11 cellular contexts compared by ENCODE assay signal in the genomic region with DNA sequence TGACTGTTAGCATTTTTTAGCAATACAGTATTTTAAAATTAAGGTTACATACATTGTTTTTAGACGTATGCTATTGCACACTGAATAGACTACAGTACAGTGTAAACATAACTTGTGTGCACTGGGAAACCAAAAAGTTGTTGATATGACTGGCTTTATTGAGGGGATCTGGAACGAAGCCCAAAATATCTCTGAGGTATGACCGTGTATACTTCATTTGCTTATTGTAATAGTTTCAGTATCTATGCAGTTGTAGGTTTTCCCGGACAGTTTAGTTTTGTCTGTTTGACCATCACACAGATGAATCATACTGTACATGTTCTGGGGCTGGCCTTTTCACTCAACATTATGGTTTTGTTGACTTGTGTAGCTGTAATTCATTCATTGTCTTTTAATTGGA. TPM values are rescaled to one million over a fixed set of nuclear protein-coding genes. Genes with fewer than 3 reads are reported as not detected.
DNase-seq lines count a peak whose midpoint lies in the region; ATAC-seq and TF ChIP-seq lines count a peak whose summit lies in the region.
"Had no signal": no experiment of that assay in that cellular context is flagged by ENCODE, and none has a peak within 500 bp of the region (broad histone marks: within the 10 kb centered on the region; RNA-seq: fewer than 3 reads in every experiment).

No MANE protein-coding gene starts in this region.

- TF ChIP-seq POLR2A in breast epithelium (IDR thresholded peaks at IDR 0.05): no peak

- H3K4me3 ChIP-seq in breast epithelium (no peak overlapping the region), psoas muscle (no peak overlapping the region)
- H3K4me3 ChIP-seq in CD4-positive, alpha-beta memory T cell (ENCODE audit: low read length in 2 of 2): no peak overlapping the region
- H3K4me3 ChIP-seq: sigmoid colon had no signal

- BruUV-seq in MCF 10A (replicated peaks; lab: Mats Ljungman, UMichigan): no TSS peak

- H3K4me1 Mint-ChIP-seq in MCF 10A (ENCODE audit: insufficient read depth, unreplicated experiment): peaks cover 15% of the 10 kb centered on the region
- peaks cover 8% of the 10 kb centered on the region for H3K4me1 Mint-ChIP-seq in activated B cell treated with CpG ODN at 0.5 μM for 24 hours
- H3K4me1 Mint-ChIP-seq in CD4-positive, alpha-beta memory T cell: no peaks in the 10 kb centered on the region
- H3K4me1 Mint-ChIP-seq: immature natural killer cell had no signal

- 60 to 67% (median 60%) methylated on average over 4 of the region's 4 CpGs for WGBS in psoas muscle, 3 donors

- H3K4me3 Mint-ChIP-seq in MCF 10A (ENCODE audit: unreplicated experiment) (no peak overlapping the region), activated B cell treated with CpG ODN at 0.5 μM for 24 hours (no peak overlapping the region)
- H3K4me3 Mint-ChIP-seq in CD4-positive, alpha-beta memory T cell: no peak overlapping the region
- H3K4me3 Mint-ChIP-seq: immature natural killer cell had no signal

- peak; percentile 40 for DNase-seq in MCF 10A (ENCODE audit: unreplicated experiment)
- DNase-seq in breast epithelium (ENCODE audit: low spot score in 2 of 2): no peak
- DNase-seq in activated B cell treated with CpG ODN at 0.5 μM for 24 hours: no peak
- no peak for DNase-seq in NCI-H1694 (lab: John Stamatoyannopoulos, UW)
- DNase-seq in psoas muscle: no peak
- DNase-seq in NCI-H345 treated with DMSO at 0.1 percent for 48 hours (lab: John Stamatoyannopoulos, UW; ENCODE audit: unreplicated experiment): no peak
- no peak for DNase-seq in CD4-positive, alpha-beta memory T cell
- DNase-seq: immature natural killer cell, NCI-H187, sigmoid colon had no signal

- no peaks in the 10 kb centered on the region for H3K9me3 ChIP-seq in breast epithelium
- H3K9me3 ChIP-seq in psoas muscle: no peaks in the 10 kb centered on the region
- no peaks in the 10 kb centered on the region for H3K9me3 ChIP-seq in CD4-positive, alpha-beta memory T cell (ENCODE audit: control insufficient read depth in 1 of 2, low read length in 2 of 2)
- H3K9me3 ChIP-seq: sigmoid colon had no signal

- H3K27ac Mint-ChIP-seq in MCF 10A (ENCODE audit: low read depth, unreplicated experiment) (no peak overlapping the region), activated B cell treated with CpG ODN at 0.5 μM for 24 hours (no peak overlapping the region)
- H3K27ac Mint-ChIP-seq in CD4-positive, alpha-beta memory T cell: no peak overlapping the region
- H3K27ac Mint-ChIP-seq: immature natural killer cell had no signal

- H3K9me3 Mint-ChIP-seq in MCF 10A (ENCODE audit: unreplicated experiment) (no peaks in the 10 kb centered on the region), activated B cell treated with CpG ODN at 0.5 μM for 24 hours (no peaks in the 10 kb centered on the region)
- peaks cover 0 to 2% (median 0%) of the 10 kb centered on the region in 8 donors for H3K9me3 Mint-ChIP-seq in CD4-positive, alpha-beta memory T cell
- H3K9me3 Mint-ChIP-seq: immature natural killer cell had no signal

- H3K27me3 ChIP-seq in breast epithelium (no peaks in the 10 kb centered on the region), psoas muscle (ENCODE audit: insufficient read depth in 3 of 3, low read length in 2 of 3) (peaks cover 0 to 5% (median 0%) of the 10 kb centered on the region in 3 donors)
- H3K27me3 ChIP-seq in CD4-positive, alpha-beta memory T cell (ENCODE audit: insufficient read depth, low read length): no peaks in the 10 kb centered on the region
- H3K27me3 ChIP-seq: sigmoid colon had no signal

- CTCF ChIA-PET in MCF 10A (lab: Yijun Ruan, JAX): interaction anchor here (0.7 to 4.8 kb wide), 3 partner anchors 30 to 824 kb away, joined by 3 to 32 read pairs (median 3); no protein-coding TSS in a partner anchor
- CTCF ChIA-PET in activated B cell treated with CpG ODN at 0.5 μM for 24 hours (lab: Charles Lee): interaction anchor here (0.8 kb wide), 1 partner anchor 44 kb away, joined by 3 read pairs; no protein-coding TSS in a partner anchor
- CTCF ChIA-PET in CD4-positive, alpha-beta memory T cell (lab: Charles Lee; ENCODE audit: partially characterized antibody): no interaction called here

- TF ChIP-seq CTCF in MCF 10A (IDR thresholded peaks at IDR 0.05; ENCODE audit: unreplicated experiment): no peak
- no peak for TF ChIP-seq CTCF in breast epithelium (IDR thresholded peaks at IDR 0.05)
- TF ChIP-seq CTCF in activated B cell treated with CpG ODN at 0.5 μM for 24 hours (IDR thresholded peaks at IDR 0.05): no peak
- no peak for TF ChIP-seq CTCF in psoas muscle (IDR thresholded peaks at IDR 0.05)

- no peaks in the 10 kb centered on the region for H3K4me1 ChIP-seq in breast epithelium
- no peaks in the 10 kb centered on the region for H3K4me1 ChIP-seq in psoas muscle
- H3K4me1 ChIP-seq in CD4-positive, alpha-beta memory T cell (ENCODE audit: insufficient read depth, low read length): no peaks in the 10 kb centered on the region

- POLR2A ChIA-PET in MCF 10A (lab: Yijun Ruan, JAX): interaction anchor here (0.8 to 1.3 kb wide), 5 partner anchors 37 to 219 kb away, joined by 3 to 8 read pairs (median 5); partner anchors contain the start of genes ATF6B, CFB and DXO
- POLR2A ChIA-PET in activated B cell treated with CpG ODN at 0.5 μM for 24 hours (lab: Charles Lee): interaction anchor here (1.5 kb wide), 1 partner anchor 11 kb away, joined by 8 read pairs; the partner anchor contains the start of gene EHMT2
- POLR2A ChIA-PET in CD4-positive, alpha-beta memory T cell (lab: Charles Lee; ENCODE audit: partially characterized antibody): interaction anchor here (1.0 kb wide), 1 partner anchor 10 kb away, joined by 3 read pairs; no protein-coding TSS in a partner anchor

- H3K27me3 Mint-ChIP-seq in MCF 10A (ENCODE audit: insufficient read depth, unreplicated experiment) (no peaks in the 10 kb centered on the region), activated B cell treated with CpG ODN at 0.5 μM for 24 hours (peaks cover 4% of the 10 kb centered on the region)
- H3K27me3 Mint-ChIP-seq in CD4-positive, alpha-beta memory T cell: peaks cover 0 to 11% of the 10 kb centered on the region in 2 donors

- peak; percentile 69 for ATAC-seq in HG03045 (IDR thresholded peaks at IDR 0.05; ENCODE audit: unreplicated experiment)
- peak; percentile 49 for ATAC-seq in activated B cell treated with CpG ODN at 0.5 μM for 24 hours (ENCODE audit: low read depth)
- no peak for ATAC-seq in psoas muscle

- H3K36me3 ChIP-seq in breast epithelium: no peaks in the 10 kb centered on the region
- no peaks in the 10 kb centered on the region for H3K36me3 ChIP-seq in psoas muscle (ENCODE audit: insufficient read depth in 1 of 2, low read depth in 1 of 2)
- H3K36me3 ChIP-seq in CD4-positive, alpha-beta memory T cell (ENCODE audit: insufficient read depth, low read length): no peaks in the 10 kb centered on the region
- H3K36me3 ChIP-seq: sigmoid colon had no signal

- no peak overlapping the region for H3K27ac ChIP-seq in breast epithelium
- no peak overlapping the region for H3K27ac ChIP-seq in psoas muscle
- H3K27ac ChIP-seq in CD4-positive, alpha-beta memory T cell (ENCODE audit: low read depth, low read length): no peak overlapping the region
- H3K27ac ChIP-seq: sigmoid colon had no signal

- H3K36me3 Mint-ChIP-seq in MCF 10A (ENCODE audit: insufficient read depth, unreplicated experiment) (no peaks in the 10 kb centered on the region), activated B cell treated with CpG ODN at 0.5 μM for 24 hours (ENCODE audit: low read depth) (no peaks in the 10 kb centered on the region)
- no peaks in the 10 kb centered on the region for H3K36me3 Mint-ChIP-seq in CD4-positive, alpha-beta memory T cell
- H3K36me3 Mint-ChIP-seq: immature natural killer cell had no signal

- intact Hi-C loops in MCF 10A (cut with micrococcal nuclease) (no loop called here), breast epithelium (cut with DNase I; ENCODE audit: low total_unique reads) (no loop called here), activated B cell treated with CpG ODN at 0.5 μM for 24 hours (cut with micrococcal nuclease) (no loop called here), psoas muscle (cut with DNase I) (no loop called here)
- intact Hi-C loops in CD4-positive, alpha-beta memory T cell (cut with micrococcal nuclease): no loop called here

RNA-seq across cellular contexts. Expression of gene ZBTB12, which starts 6.9 kb away (rescaled TPM):
- total RNA-seq in MCF 10A (2022) (3.6 and 4.0 TPM in 2 replicates), breast epithelium (1 to 10 TPM in 2 of 3 donors, under 1 TPM in 1; 0.64 to 3.3 (median 1.9) TPM), activated B cell treated with CpG ODN at 0.5 μM for 24 hours (4.8 and 5.5 TPM in 2 replicates), psoas muscle (1 to 10 TPM; 1.1 to 2.6 (median 1.8) TPM)
- polyA plus RNA-seq in psoas muscle: 1 to 10 TPM; 2.2 to 4.6 (median 2.9) TPM
- 1 to 10 TPM; 2.4 to 2.5 TPM for total RNA-seq in CD4-positive, alpha-beta memory T cell
- not detected for polyA plus RNA-seq in CD4-positive, alpha-beta memory T cell
- polyA plus RNA-seq: immature natural killer cell had no signal

RNA-seq across cellular contexts. Expression of gene EHMT2, which starts 11.3 kb away (rescaled TPM):
- total RNA-seq in MCF 10A (2022): 20.2 and 21.8 TPM in 2 replicates
- 10 to 100 TPM; 34.6 to 37.5 (median 37.0) TPM for total RNA-seq in breast epithelium
- total RNA-seq in activated B cell treated with CpG ODN at 0.5 μM for 24 hours: 49.9 and 58.4 TPM in 2 replicates
- 10 to 100 TPM in 1 of 4 donors, 1 to 10 TPM in 3; 6.8 to 14.2 (median 7.7) TPM for total RNA-seq in psoas muscle
- polyA plus RNA-seq in psoas muscle: 10 to 100 TPM in 2 of 3 donors, 1 to 10 TPM in 1; 8.4 to 20.8 (median 13.4) TPM
- total RNA-seq in CD4-positive, alpha-beta memory T cell: 10 to 100 TPM; 79.1 to 82.1 TPM
- 10 to 100 TPM; 24.1 to 47.9 TPM for polyA plus RNA-seq in CD4-positive, alpha-beta memory T cell

RNA-seq across cellular contexts. Expression of gene C2, which starts 18.7 kb away (rescaled TPM):
- not detected in 2 replicates for total RNA-seq in MCF 10A (2022)
- total RNA-seq in breast epithelium: 10 to 100 TPM; 10.2 to 54.2 (median 15.4) TPM
- total RNA-seq in activated B cell treated with CpG ODN at 0.5 μM for 24 hours: 0.78 and 0.95 TPM in 2 replicates
- 1 to 10 TPM; 1.5 to 5.5 (median 3.5) TPM for total RNA-seq in psoas muscle
- 1 to 10 TPM in 1 of 3 donors, under 1 TPM in 2; 0.77 to 1.2 (median 0.99) TPM for polyA plus RNA-seq in psoas muscle
- 1 to 10 TPM; 2.1 to 3.2 TPM for total RNA-seq in CD4-positive, alpha-beta memory T cell
- not detected for polyA plus RNA-seq in CD4-positive, alpha-beta memory T cell

RNA-seq across cellular contexts. Expression of gene SLC44A4, which starts 30.0 kb away (rescaled TPM):
- not detected in 2 replicates for total RNA-seq in MCF 10A (2022)
- 10 to 100 TPM in 2 of 3 donors, under 1 TPM in 1; 0.32 to 35.4 (median 10.5) TPM for total RNA-seq in breast epithelium
- total RNA-seq in activated B cell treated with CpG ODN at 0.5 μM for 24 hours: 0.17 TPM in 1 of 2 replicates, not detected in the other
- total RNA-seq in psoas muscle: under 1 TPM in 2 of 4 donors, not detected in 2; 0.23 to 0.24 TPM
- polyA plus RNA-seq in psoas muscle: under 1 TPM; 0.03 to 0.14 (median 0.08) TPM
- not detected for total RNA-seq in CD4-positive, alpha-beta memory T cell
- polyA plus RNA-seq in CD4-positive, alpha-beta memory T cell: under 1 TPM in 1 of 2 donors, not detected in 1; 0.11 TPM
- polyA plus RNA-seq: immature natural killer cell had no signal

RNA-seq across cellular contexts. Expression of gene CFB, which starts 37.1 kb away (rescaled TPM):
- total RNA-seq in MCF 10A (2022) (24.5 and 24.6 TPM in 2 replicates), breast epithelium (100 to 1,000 TPM in 2 of 3 donors, 10 to 100 TPM in 1; 36.3 to 177 (median 130) TPM), activated B cell treated with CpG ODN at 0.5 μM for 24 hours (0.29 TPM in 1 of 2 replicates, not detected in the other), psoas muscle (1 to 10 TPM; 2.5 to 5.8 (median 3.4) TPM)
- polyA plus RNA-seq in psoas muscle: 1 to 10 TPM; 1.6 to 2.3 (median 1.8) TPM
- total RNA-seq in CD4-positive, alpha-beta memory T cell: under 1 TPM in 1 of 2 experiments, not detected in 1; 0.64 TPM
- not detected for polyA plus RNA-seq in CD4-positive, alpha-beta memory T cell

Comparison
In these comparisons a context has a peak if more than half of its experiments do, and no peak if none do; other contexts are left out.
1. ATAC-seq: peak in HG03045 (single experiment) and activated B cell treated with CpG ODN at 0.5 μM for 24 hours (single experiment); none in psoas muscle (0 of 4).